20 cellular contexts compared by ENCODE assay signal in genomic region chr12:2610358-2610757, GRCh38.
DNase-seq lines count a peak whose midpoint lies in the region; ATAC-seq and TF ChIP-seq lines count a peak whose summit lies in the region.
"Had no signal": no experiment of that assay in that cellular context is flagged by ENCODE, and none has a peak within 500 bp of the region (broad histone marks: within the 10 kb centered on the region; RNA-seq: fewer than 3 reads in every experiment).

No MANE protein-coding gene starts in this region.

- no peak overlapping the region for H2AK5ac ChIP-seq in IMR-90 (ENCODE audit: low read depth, low read length)
- H2AK5ac ChIP-seq in neuronal stem cell (ENCODE audit: low read depth, low read length) = no peak overlapping the region

- no peak overlapping the region for H3K18ac ChIP-seq in IMR-90 (ENCODE audit: low read depth, low read length)
- no peak overlapping the region for H3K18ac ChIP-seq in neuronal stem cell (ENCODE audit: low read length)

- H4K20me1 ChIP-seq in IMR-90 (ENCODE audit: insufficient read depth, low read length) = peaks cover 3% of the 10 kb centered on the region; the same call in 1 of the 2 replicates
- H4K20me1 ChIP-seq: BLaER1 treated with 17β-estradiol and CSF1 and Interleukin-3, amounts not matched to agents 10 nM and 100 nM had no signal

- H2AFZ ChIP-seq in IMR-90 (replicated peaks; ENCODE audit: low read length, poor library complexity) = peak overlapping the region; percentile 24
- no peak overlapping the region for H2AFZ ChIP-seq in neuronal stem cell (ENCODE audit: low read length)

- H4K5ac ChIP-seq in IMR-90 (ENCODE audit: low read depth, low read length) = no peak overlapping the region

- peaks cover 45% of the 10 kb centered on the region for H3K36me3 Mint-ChIP-seq in endothelial cell (ENCODE audit: low read depth, unreplicated experiment)
- H3K36me3 Mint-ChIP-seq: CD14-positive monocyte; CD8-positive, alpha-beta memory T cell had no signal

- in situ Hi-C loops in IMR-90 (cut with MboI; ENCODE audit: low sequenced_read_pairs) = no loop called here

- H2BK12ac ChIP-seq in neuronal stem cell (ENCODE audit: low read length) = no peak overlapping the region

- no peak for TF ChIP-seq POLR2A in IMR-90 (IDR thresholded peaks at IDR 0.05; ENCODE audit: low read depth, low read length)

- no peak overlapping the region for H2AK9ac ChIP-seq in IMR-90 (replicated peaks; ENCODE audit: low read depth, low read length, poor library complexity)

- H3K4me2 ChIP-seq in IMR-90 (ENCODE audit: low read depth, low read length) (no peak overlapping the region), neuronal stem cell (ENCODE audit: insufficient read depth, low read length, poor library complexity, severe bottlenecking) (no peak overlapping the region)
- H3K4me2 ChIP-seq: BLaER1 treated with 17β-estradiol and CSF1 and Interleukin-3, amounts not matched to agents 10 nM and 100 nM had no signal

- intact Hi-C loops in IMR-90 (cut with micrococcal nuclease) = no loop called here

- H3K9me3 ChIP-seq in IMR-90 (ENCODE audit: control insufficient read depth, insufficient read depth, low read length) (no peaks in the 10 kb centered on the region), neuronal stem cell (replicated peaks in 1 of 2; ENCODE audit: control insufficient read depth in 2 of 2, insufficient read depth in 1 of 2, low read depth in 1 of 2, low read length in 2 of 2) (peaks cover 0 to 2% of the 10 kb centered on the region in 2 donors)
- H3K9me3 ChIP-seq: BE2C had no signal

- H2BK15ac ChIP-seq in IMR-90 (ENCODE audit: low read depth, low read length) (no peak overlapping the region), neuronal stem cell (ENCODE audit: low read length) (no peak overlapping the region)

- H3K4me1 ChIP-seq in IMR-90 (ENCODE audit: control insufficient read depth, insufficient read depth, low read length) = peaks cover 24% of the 10 kb centered on the region
- peaks cover 0 to 1% of the 10 kb centered on the region in 2 donors for H3K4me1 ChIP-seq in neuronal stem cell (ENCODE audit: control insufficient read depth in 2 of 2, insufficient read depth in 1 of 2, low read depth in 1 of 2, low read length in 2 of 2)
- H3K4me1 ChIP-seq: BE2C had no signal

- H3K14ac ChIP-seq in IMR-90 (replicated peaks; ENCODE audit: low read depth, low read length) = no peak overlapping the region
- peak overlapping the region; percentile 59 for H3K14ac ChIP-seq in neuronal stem cell (ENCODE audit: low read length)

- TF ChIP-seq RAD21 in IMR-90 (IDR thresholded peaks at IDR 0.05; ENCODE audit: low read length) = no peak

- dilution Hi-C loops in IMR-90 (cut with HindIII; ENCODE audit: low sequenced_read_pairs, unreplicated experiment) = no loop called here

- no peak overlapping the region for H3K27ac Mint-ChIP-seq in endothelial cell (ENCODE audit: unreplicated experiment)
- H3K27ac Mint-ChIP-seq in stimulated activated naive CD8-positive, alpha-beta T cell treated with anti-CD3 and anti-CD28 coated beads, Interleukin-15, amount 100 ng/mL, for 72 hours = no peak overlapping the region
- H3K27ac Mint-ChIP-seq: CD14-positive monocyte; CD4-positive, alpha-beta T cell; CD8-positive, alpha-beta memory T cell had no signal

- H3K4me3 Mint-ChIP-seq in endothelial cell (ENCODE audit: unreplicated experiment) = peak overlapping the region; percentile 42
- H3K4me3 Mint-ChIP-seq in stimulated activated naive CD8-positive, alpha-beta T cell treated with anti-CD3 and anti-CD28 coated beads, Interleukin-15, amount 100 ng/mL, for 72 hours = no peak overlapping the region
- H3K4me3 Mint-ChIP-seq: CD14-positive monocyte; CD4-positive, alpha-beta T cell; CD8-positive, alpha-beta memory T cell had no signal

- no peak overlapping the region for H3K56ac ChIP-seq in IMR-90 (ENCODE audit: extremely low read depth, insufficient read depth, low read length)

- peaks cover 17% of the 10 kb centered on the region for H3K9me1 ChIP-seq in IMR-90 (ENCODE audit: insufficient read depth, low read length)

- no peak overlapping the region for H2BK5ac ChIP-seq in IMR-90 (ENCODE audit: low read depth, low read length, poor library complexity, severe bottlenecking)
- no peak overlapping the region for H2BK5ac ChIP-seq in neuronal stem cell (ENCODE audit: low read length)

- TF ChIP-seq CTCF in IMR-90 (conservative IDR thresholded peaks at IDR 0.05; ENCODE audit: low read depth, low read length) = no peak
- no peak for TF ChIP-seq CTCF in endothelial cell (IDR thresholded peaks at IDR 0.05; ENCODE audit: unreplicated experiment)

- no peak overlapping the region for H2BK20ac ChIP-seq in IMR-90 (ENCODE audit: low read depth, low read length)

- no peak overlapping the region for H3K4ac ChIP-seq in IMR-90 (ENCODE audit: low read depth, low read length)
- peak overlapping the region; percentile 8 for H3K4ac ChIP-seq in neuronal stem cell (ENCODE audit: low read length)

- H3K4me3 ChIP-seq in IMR-90 (ENCODE audit: insufficient read depth, low read depth, low read length) (no peak overlapping the region), neuronal stem cell (ENCODE audit: low read length in 2 of 2) (peak overlapping the region in 1 of 2 donors; percentile 10)
- H3K4me3 ChIP-seq: BLaER1 treated with 17β-estradiol and CSF1 and Interleukin-3, amounts not matched to agents 10 nM and 100 nM had no signal

- peaks cover 36% of the 10 kb centered on the region for H3K4me1 Mint-ChIP-seq in endothelial cell (ENCODE audit: unreplicated experiment)
- H3K4me1 Mint-ChIP-seq in stimulated activated naive CD8-positive, alpha-beta T cell treated with anti-CD3 and anti-CD28 coated beads, Interleukin-15, amount 100 ng/mL, for 72 hours = peaks cover 14% of the 10 kb centered on the region
- H3K4me1 Mint-ChIP-seq: CD8-positive, alpha-beta memory T cell had no signal

- H3K27ac ChIP-seq in IMR-90 (ENCODE audit: insufficient read depth, low read length) (no peak overlapping the region), neuronal stem cell (replicated peaks; ENCODE audit: low read length) (no peak overlapping the region)
- H3K27ac ChIP-seq: 22Rv1; BLaER1 treated with 17β-estradiol and CSF1 and Interleukin-3, amounts not matched to agents 10 nM and 100 nM had no signal

- CTCF ChIA-PET in IMR-90 (lab: Yijun Ruan, JAX) = no interaction called here

- no peak overlapping the region for H4K91ac ChIP-seq in IMR-90 (ENCODE audit: insufficient read depth, low read depth, low read length)
- H4K91ac ChIP-seq in neuronal stem cell (ENCODE audit: low read depth, low read length, poor library complexity) = no peak overlapping the region

- POLR2A ChIA-PET in IMR-90 (lab: Charles Lee; ENCODE audit: unreplicated experiment) = no interaction called here

- H3K79me1 ChIP-seq in IMR-90 (ENCODE audit: low read depth in 1 of 2, low read length in 2 of 2) (no peaks in the 10 kb centered on the region), neuronal stem cell (ENCODE audit: low read depth, low read length) (no peaks in the 10 kb centered on the region)

- no TSS peak for BruUV-seq in IMR-90 (replicated peaks; lab: Mats Ljungman, UMichigan)

- H3K27me3 ChIP-seq in IMR-90 (ENCODE audit: control insufficient read depth, insufficient read depth, low read length) = no peaks in the 10 kb centered on the region
- no peaks in the 10 kb centered on the region for H3K27me3 ChIP-seq in neuronal stem cell (ENCODE audit: control insufficient read depth in 3 of 3, insufficient read depth in 3 of 3, low read depth in 1 of 3, low read length in 3 of 3)
- H3K27me3 ChIP-seq: BLaER1 treated with 17β-estradiol and CSF1 and Interleukin-3, amounts not matched to agents 10 nM and 100 nM had no signal

- H2BK120ac ChIP-seq in IMR-90 (ENCODE audit: low read depth, low read length) (no peak overlapping the region), neuronal stem cell (ENCODE audit: low read depth, low read length) (peak overlapping the region; percentile 11)

- H3K9me3 Mint-ChIP-seq in endothelial cell (ENCODE audit: unreplicated experiment) = no peaks in the 10 kb centered on the region
- H3K9me3 Mint-ChIP-seq in stimulated activated naive CD8-positive, alpha-beta T cell treated with anti-CD3 and anti-CD28 coated beads, Interleukin-15, amount 100 ng/mL, for 72 hours = no peaks in the 10 kb centered on the region
- H3K9me3 Mint-ChIP-seq: CD4-positive, alpha-beta T cell; CD8-positive, alpha-beta memory T cell had no signal

- no peak overlapping the region for H3K9ac ChIP-seq in IMR-90 (ENCODE audit: low read depth, low read length)
- H3K9ac ChIP-seq in neuronal stem cell (ENCODE audit: low read depth, low read length, poor library complexity) = no peak overlapping the region
- H3K9ac ChIP-seq: BLaER1 treated with 17β-estradiol and CSF1 and Interleukin-3, amounts not matched to agents 10 nM and 100 nM had no signal

- H3K36me3 ChIP-seq in IMR-90 (ENCODE audit: control insufficient read depth, insufficient read depth, low read length) (peaks cover 39% of the 10 kb centered on the region), neuronal stem cell (replicated peaks in 1 of 2; ENCODE audit: control insufficient read depth in 2 of 2, insufficient read depth in 2 of 2, low read length in 2 of 2) (no peaks in the 10 kb centered on the region)
- H3K36me3 ChIP-seq: BE2C; BLaER1 treated with 17β-estradiol and CSF1 and Interleukin-3, amounts not matched to agents 10 nM and 100 nM had no signal

- DNase-seq in IMR-90 = no peak
- DNase-seq in endothelial cell (ENCODE audit: low spot score) = no peak
- no peak for DNase-seq in neuronal stem cell (ENCODE audit: low spot score)
- no peak for DNase-seq in stimulated activated naive CD8-positive, alpha-beta T cell treated with anti-CD3 and anti-CD28 coated beads, Interleukin-15, amount 100 ng/mL, for 72 hours
- no peak for DNase-seq in DMS 273 treated with DMSO at 0.1 percent for 48 hours (lab: John Stamatoyannopoulos, UW)
- DNase-seq in NCI-H2171 treated with DMSO at 0.1 percent for 48 hours (lab: John Stamatoyannopoulos, UW) = no peak
- DNase-seq: AML-193; BE2C; Calu3; CD4-positive, alpha-beta T cell; CD8-positive, alpha-beta memory T cell; COR-L47; DMS153; DND-41; GOT3; H7; HCEC 1CT had no signal

- H3K23ac ChIP-seq in IMR-90 (ENCODE audit: low read depth, low read length) (no peak overlapping the region), neuronal stem cell (ENCODE audit: low read depth, low read length, poor library complexity) (no peak overlapping the region)

- WGBS in IMR-90 (ENCODE audit: extremely low coverage in 2 of 2, insufficient read length in 1 of 2), 2 experiments = 100% methylated on average over 2 of the region's 11 CpGs; no CpG with 5 or more reads in 1 of the 2 experiments
- WGBS in neuronal stem cell (ENCODE audit: extremely low coverage in 2 of 2, insufficient read length in 2 of 2, insufficient replicate concordance in 1 of 2), 2 donors = no CpG with 5 or more reads among the region's 11 CpGs

- peaks cover 5% of the 10 kb centered on the region for H3K27me3 Mint-ChIP-seq in endothelial cell (ENCODE audit: unreplicated experiment)
- peaks cover 69% of the 10 kb centered on the region for H3K27me3 Mint-ChIP-seq in stimulated activated naive CD8-positive, alpha-beta T cell treated with anti-CD3 and anti-CD28 coated beads, Interleukin-15, amount 100 ng/mL, for 72 hours

- H4K8ac ChIP-seq in IMR-90 (ENCODE audit: low read depth in 2 of 2, low read length in 2 of 2) (no peak overlapping the region), neuronal stem cell (ENCODE audit: low read depth, low read length) (no peak overlapping the region)

- no peak for ATAC-seq in IMR-90 (ENCODE audit: low read depth)
- ATAC-seq in stimulated activated naive CD8-positive, alpha-beta T cell treated with anti-CD3 and anti-CD28 coated beads, Interleukin-15, amount 100 ng/mL, for 72 hours = no peak
